In the genomic region with DNA sequence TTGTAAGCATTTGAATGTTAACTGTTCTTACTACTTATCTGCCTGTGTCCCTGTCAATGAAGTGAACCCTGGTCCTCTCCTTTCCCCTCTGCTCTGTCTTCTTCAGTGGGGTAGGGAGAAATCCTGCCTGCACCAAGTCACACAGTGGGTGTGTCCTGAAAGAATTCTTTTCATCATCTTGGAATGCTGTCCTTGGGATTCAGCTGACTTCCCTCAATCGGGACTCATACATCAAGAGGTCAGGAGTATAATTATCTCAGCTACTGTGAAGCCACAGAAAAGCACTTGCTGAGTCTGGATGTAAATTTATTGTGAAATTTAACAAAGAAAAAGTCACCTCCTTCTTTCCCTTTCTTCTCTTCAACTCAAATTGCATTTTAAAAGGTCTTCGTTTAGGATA, we compare ENCODE assay signal across 16 cellular contexts.
DNase-seq lines count a peak whose midpoint lies in the region; ATAC-seq, FAIRE-seq and TF ChIP-seq lines count a peak whose summit lies in the region.
"Had no signal": no experiment of that assay in that cellular context is flagged by ENCODE, and none has a peak within 500 bp of the region (broad histone marks: within the 10 kb centered on the region; RNA-seq: fewer than 3 reads in every experiment).

No MANE protein-coding gene starts in this region.

- CTCF ChIA-PET in HEK293 (lab: Yijun Ruan, JAX) = interaction anchor here (0.7 kb wide), 1 partner anchor 90 kb away, joined by 3 read pairs; no protein-coding TSS in a partner anchor
- CTCF ChIA-PET in WTC11 (lab: Charles Lee) = interaction anchor here (1.3 kb wide), 1 partner anchor 10 kb away, joined by 3 read pairs; no protein-coding TSS in a partner anchor

- POLR2A ChIA-PET in HEK293 (lab: Yijun Ruan, JAX) (interaction anchor here (1.2 to 2.6 kb wide), 2 partner anchors 326 to 329 kb away, joined by 3 to 8 read pairs; partner anchors contain the start of gene SOX4), WTC11 (lab: Charles Lee) (no interaction called here)

- peaks cover 7% of the 10 kb centered on the region; the same call in 1 of the 2 replicates for H3K36me3 Mint-ChIP-seq in WTC11

- H3K9me3 Mint-ChIP-seq in WTC11 = peaks cover 8% of the 10 kb centered on the region; the same call in 1 of the 2 replicates

- peaks cover 40% of the 10 kb centered on the region for H3K4me1 Mint-ChIP-seq in WTC11

- H3K4me1 ChIP-seq in HEK293 (ENCODE audit: control insufficient read depth, insufficient read depth, low read length) = 0 out of 2 replicates have a peak, but pooled peaks cover 4% of the 10 kb centered on the region
- H3K4me1 ChIP-seq: lower lobe of right lung, sigmoid colon had no signal

- H3K4me3 ChIP-seq in HEK293 (ENCODE audit: low read depth, low read length) = no peak overlapping the region
- H3K4me3 ChIP-seq: lower lobe of right lung, sigmoid colon had no signal

- no peak for FAIRE-seq in urothelium cell line (lab: Jason Lieb, UNC)
- FAIRE-seq: endometrium had no signal

- no peaks in the 10 kb centered on the region for H3K36me3 ChIP-seq in HEK293 (ENCODE audit: control insufficient read depth in 2 of 2, insufficient read depth in 1 of 2, low read length in 2 of 2)
- H3K36me3 ChIP-seq: lower lobe of right lung, neutrophil, sigmoid colon had no signal

- H3K4me3 Mint-ChIP-seq in WTC11 = no peak overlapping the region

- no peaks in the 10 kb centered on the region for H3K27me3 Mint-ChIP-seq in WTC11 (ENCODE audit: low read depth)

- H3K9me3 ChIP-seq in HEK293 (ENCODE audit: control insufficient read depth, insufficient read depth, low read depth, low read length) = no peaks in the 10 kb centered on the region
- H3K9me3 ChIP-seq: lower lobe of right lung, neutrophil, sigmoid colon had no signal

- H3K27ac Mint-ChIP-seq in WTC11 = peak overlapping the region; percentile 91

- DNase-seq in WTC11 (ENCODE audit: low spot score) (no peak), islet precursor cell (peak; percentile 85), urothelium cell line (ENCODE audit: low spot score) (peak; percentile 36)
- no peak for DNase-seq in stimulated activated CD4-positive, alpha-beta T cell treated with anti-CD3 and anti-CD28 coated beads, Interleukin-4, amount 100 ng/mL, for 1 hour
- no peak for DNase-seq in activated CD4-positive, CD25-positive, alpha-beta regulatory T cell treated with anti-CD3 and anti-CD28 coated beads, Interleukin-2, amount 50 U/mL, for 72 hours
- DNase-seq: activated naive CD4-positive, alpha-beta T cell; head of caudate nucleus; lower lobe of right lung; NCI-H2107; SIG-M5; sigmoid colon; stimulated activated naive CD4-positive, alpha-beta T cell treated with Interleukin-2 at 50 U/mL for 16 hours had no signal

- ATAC-seq in WTC11 (peak; percentile 87), GM19351 (IDR thresholded peaks at IDR 0.05; ENCODE audit: unreplicated experiment) (no peak)

- no peak overlapping the region for H3K27ac ChIP-seq in HEK293 (ENCODE audit: extremely low read depth, low read depth, low read length)
- H3K27ac ChIP-seq: lower lobe of right lung, neutrophil, sigmoid colon had no signal

- TF ChIP-seq CTCF in HEK293 (tag by site-specific recombination; IDR thresholded peaks at IDR 0.05) = no peak
- no peak for TF ChIP-seq CTCF in WTC11 (IDR thresholded peaks at IDR 0.05)

TF ChIP-seq in HEK293, 187 proteins besides CTCF, POLR2A, EP300 and RAD21:
- TF ChIP-seq SP7 (tag by site-specific recombination; IDR thresholded peaks at IDR 0.05) (peak; percentile 45), ZNF174 (tag by site-specific recombination; IDR thresholded peaks at IDR 0.05) (no peak)

TF ChIP-seq in WTC11, 78 proteins besides CTCF, POLR2A, EP300 and RAD21 (continues in another document):
- TF ChIP-seq TCF7 (CRISPR knock-in tag; IDR thresholded peaks at IDR 0.05; ENCODE audit: low read depth) (no peak), SOX15 (CRISPR knock-in tag; IDR thresholded peaks at IDR 0.05) (no peak), EMX1 (CRISPR knock-in tag; IDR thresholded peaks at IDR 0.05) (no peak), CBFB (CRISPR knock-in tag; IDR thresholded peaks at IDR 0.05; ENCODE audit: low read depth) (no peak), SP1 (CRISPR knock-in tag; conservative IDR thresholded peaks at IDR 0.05) (no peak), HMGXB4 (CRISPR knock-in tag; IDR thresholded peaks at IDR 0.05) (no peak), TP53 (CRISPR knock-in tag; IDR thresholded peaks at IDR 0.05) (no peak), ZNF416 (CRISPR knock-in tag; IDR thresholded peaks at IDR 0.05) (no peak), ZNF281 (CRISPR knock-in tag; IDR thresholded peaks at IDR 0.05) (no peak), ZNF396 (CRISPR knock-in tag; IDR thresholded peaks at IDR 0.05; ENCODE audit: borderline replicate concordance) (no peak), NR1H2 (CRISPR knock-in tag; IDR thresholded peaks at IDR 0.05) (no peak)
- TF ChIP-seq, protein P1, sequence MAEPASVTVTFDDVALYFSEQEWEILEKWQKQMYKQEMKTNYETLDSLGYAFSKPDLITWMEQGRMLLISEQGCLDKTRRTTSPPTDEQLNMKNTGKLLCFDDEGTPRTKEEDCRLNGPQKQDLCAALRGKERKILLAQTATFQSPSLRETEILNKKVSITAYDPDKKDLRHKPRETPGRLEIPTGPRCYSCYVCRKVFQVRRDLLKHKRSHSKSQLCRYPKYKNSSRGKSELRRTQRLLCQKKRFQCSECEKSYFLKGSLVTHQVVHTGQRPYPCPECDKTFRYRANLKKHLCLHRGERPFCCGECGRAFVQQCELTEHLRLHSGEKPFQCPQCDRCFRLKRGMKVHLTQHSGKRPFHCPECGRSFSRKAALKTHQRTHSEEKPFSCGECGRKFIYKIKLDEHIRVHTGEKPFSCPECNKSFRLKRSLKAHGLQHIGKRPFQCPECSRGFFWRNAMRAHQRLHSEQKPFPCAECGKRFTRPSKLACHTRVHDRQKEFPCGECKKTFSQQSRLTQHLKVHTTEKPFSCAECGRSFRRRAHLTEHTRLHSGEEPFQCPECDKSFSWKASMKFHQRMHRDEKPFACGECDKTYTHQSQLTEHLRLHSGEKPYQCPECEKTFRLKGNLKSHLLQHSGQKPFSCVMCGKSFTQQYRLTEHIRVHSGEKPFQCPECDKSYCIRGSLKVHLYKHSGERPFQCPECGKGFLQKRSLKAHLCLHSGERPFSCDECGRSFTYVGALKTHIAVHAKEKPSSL (CRISPR knock-in tag; conservative IDR thresholded peaks at IDR 0.05) = no peak
- TF ChIP-seq, protein P2, sequence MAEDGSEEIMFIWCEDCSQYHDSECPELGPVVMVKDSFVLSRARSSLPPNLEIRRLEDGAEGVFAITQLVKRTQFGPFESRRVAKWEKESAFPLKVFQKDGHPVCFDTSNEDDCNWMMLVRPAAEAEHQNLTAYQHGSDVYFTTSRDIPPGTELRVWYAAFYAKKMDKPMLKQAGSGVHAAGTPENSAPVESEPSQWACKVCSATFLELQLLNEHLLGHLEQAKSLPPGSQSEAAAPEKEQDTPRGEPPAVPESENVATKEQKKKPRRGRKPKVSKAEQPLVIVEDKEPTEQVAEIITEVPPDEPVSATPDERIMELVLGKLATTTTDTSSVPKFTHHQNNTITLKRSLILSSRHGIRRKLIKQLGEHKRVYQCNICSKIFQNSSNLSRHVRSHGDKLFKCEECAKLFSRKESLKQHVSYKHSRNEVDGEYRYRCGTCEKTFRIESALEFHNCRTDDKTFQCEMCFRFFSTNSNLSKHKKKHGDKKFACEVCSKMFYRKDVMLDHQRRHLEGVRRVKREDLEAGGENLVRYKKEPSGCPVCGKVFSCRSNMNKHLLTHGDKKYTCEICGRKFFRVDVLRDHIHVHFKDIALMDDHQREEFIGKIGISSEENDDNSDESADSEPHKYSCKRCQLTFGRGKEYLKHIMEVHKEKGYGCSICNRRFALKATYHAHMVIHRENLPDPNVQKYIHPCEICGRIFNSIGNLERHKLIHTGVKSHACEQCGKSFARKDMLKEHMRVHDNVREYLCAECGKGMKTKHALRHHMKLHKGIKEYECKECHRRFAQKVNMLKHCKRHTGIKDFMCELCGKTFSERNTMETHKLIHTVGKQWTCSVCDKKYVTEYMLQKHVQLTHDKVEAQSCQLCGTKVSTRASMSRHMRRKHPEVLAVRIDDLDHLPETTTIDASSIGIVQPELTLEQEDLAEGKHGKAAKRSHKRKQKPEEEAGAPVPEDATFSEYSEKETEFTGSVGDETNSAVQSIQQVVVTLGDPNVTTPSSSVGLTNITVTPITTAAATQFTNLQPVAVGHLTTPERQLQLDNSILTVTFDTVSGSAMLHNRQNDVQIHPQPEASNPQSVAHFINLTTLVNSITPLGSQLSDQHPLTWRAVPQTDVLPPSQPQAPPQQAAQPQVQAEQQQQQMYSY (CRISPR knock-in tag; IDR thresholded peaks at IDR 0.05) = no peak

Comparison
In these comparisons a context has a peak if more than half of its experiments do, and no peak if none do; other contexts are left out.
1. DNase-seq: peak in islet precursor cell (single experiment) and urothelium cell line (single experiment); none in WTC11 (single experiment), stimulated activated CD4-positive, alpha-beta T cell treated with anti-CD3 and anti-CD28 coated beads, Interleukin-4, amount 100 ng/mL, for 1 hour (single experiment) and activated CD4-positive, CD25-positive, alpha-beta regulatory T cell treated with anti-CD3 and anti-CD28 coated beads, Interleukin-2, amount 50 U/mL, for 72 hours (single experiment).